32 cellular contexts compared by ENCODE assay signal in the genomic region with DNA sequence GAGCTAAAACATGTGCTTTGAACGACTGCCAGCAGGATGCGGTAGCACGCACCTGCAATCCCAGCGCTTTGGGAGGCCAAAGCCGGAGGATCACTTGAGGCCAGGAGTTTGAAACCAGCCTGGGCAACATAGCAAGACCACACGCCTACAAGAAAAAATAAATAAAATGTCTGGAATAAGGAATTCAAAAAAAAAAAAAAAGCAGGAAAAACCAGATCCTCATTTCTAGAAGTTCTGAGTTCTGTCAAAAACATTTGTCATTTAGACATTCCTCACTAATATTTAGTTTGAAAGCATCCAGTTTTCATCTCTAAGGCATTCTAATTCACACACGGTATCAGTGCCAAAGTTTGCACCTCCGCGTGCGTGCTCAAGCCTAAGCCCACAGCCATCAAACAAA.
"Had no signal": no experiment of that assay in that cellular context is flagged by ENCODE, and none has a peak within 500 bp of the region (broad histone marks: within the 10 kb centered on the region; RNA-seq: fewer than 3 reads in every experiment).

No MANE protein-coding gene starts in this region.

- H3K4me1 ChIP-seq: adrenal gland, body of pancreas, gastroesophageal sphincter had no signal

- H3K27ac Mint-ChIP-seq: activated B cell treated with CpG ODN at 0.5 μM for 24 hours; activated CD8-positive, alpha-beta T cell treated with anti-CD3 and anti-CD28 coated beads for 36 hours; activated naive CD4-positive, alpha-beta T cell treated with anti-CD3 and anti-CD28 coated beads, Interleukin-2, amount 50 U/mL, for 24 hours; activated naive CD8-positive, alpha-beta T cell treated with anti-CD3 and anti-CD28 coated beads for 36 hours; activated naive CD8-positive, alpha-beta T cell treated with anti-CD3 and anti-CD28 coated beads, Interleukin-2, amount 50 U/mL, for 24 hours; activated T-helper 17 cell treated with anti-CD3 and anti-CD28 coated beads, Interleukin-2, amount 50 U/mL, for 72 hours had no signal

- H3K4me3 Mint-ChIP-seq: activated B cell treated with CpG ODN at 0.5 μM for 24 hours; activated CD8-positive, alpha-beta T cell treated with anti-CD3 and anti-CD28 coated beads for 36 hours; activated naive CD4-positive, alpha-beta T cell treated with anti-CD3 and anti-CD28 coated beads, Interleukin-2, amount 50 U/mL, for 24 hours; activated naive CD8-positive, alpha-beta T cell treated with anti-CD3 and anti-CD28 coated beads for 36 hours; activated naive CD8-positive, alpha-beta T cell treated with anti-CD3 and anti-CD28 coated beads, Interleukin-2, amount 50 U/mL, for 24 hours; activated T-cell treated with anti-CD3 and anti-CD28 coated beads, Interleukin-2, amount 50 U/mL, for 4 hours; activated T-helper 17 cell treated with anti-CD3 and anti-CD28 coated beads, Interleukin-2, amount 50 U/mL, for 72 hours; effector memory CD8-positive, alpha-beta T cell; T-helper 2 cell treated with Interferon-gamma antibody and Interleukin-4, amounts not matched to agents 5 μg/mL and 100 μg/mL, for 36 hours had no signal

- H3K27ac ChIP-seq: adrenal gland, body of pancreas, epithelial cell of prostate, esophagus squamous epithelium, gastroesophageal sphincter, heart right ventricle, hepatocyte, WERI-Rb-1 had no signal

- H3K9me3 ChIP-seq: adrenal gland, body of pancreas, esophagus squamous epithelium, gastroesophageal sphincter, heart right ventricle had no signal

- H3K4me1 Mint-ChIP-seq: activated T-helper 17 cell treated with anti-CD3 and anti-CD28 coated beads, Interleukin-2, amount 50 U/mL, for 72 hours had no signal

- H2AFZ ChIP-seq: hepatocyte had no signal

- H3K4me3 ChIP-seq: adrenal gland, body of pancreas, esophagus squamous epithelium, gastroesophageal sphincter, heart right ventricle, hepatocyte had no signal

- DNase-seq: activated B cell treated with CpG ODN at 0.5 μM for 24 hours; activated CD4-positive, alpha-beta T cell treated with anti-CD3 and anti-CD28 coated beads for 48 hours; activated CD4-positive, alpha-beta T cell treated with anti-CD3 and anti-CD28 coated beads, Interleukin-2, amount 50 U/mL, for 1 hour; activated CD4-positive, alpha-beta T cell treated with anti-CD3 and anti-CD28 coated beads, Interleukin-2, amount 50 U/mL, for 48 hours; activated CD8-positive, alpha-beta memory T cell treated with anti-CD3 and anti-CD28 coated beads for 24 hours; activated CD8-positive, alpha-beta T cell treated with anti-CD3 and anti-CD28 coated beads for 36 hours; activated effector memory CD4-positive, alpha-beta T cell treated with Interleukin-2 at 50 U/mL for 16 hours; activated gamma-delta T cell treated with Interleukin-2 at 50 U/mL for 16 hours; activated naive CD4-positive, alpha-beta T cell treated with Interleukin-2 at 50 U/mL for 16 hours; activated naive CD8-positive, alpha-beta T cell treated with anti-CD3 and anti-CD28 coated beads for 36 hours; activated naive CD8-positive, alpha-beta T cell treated with anti-CD3 and anti-CD28 coated beads, Interleukin-2, amount 50 U/mL, for 24 hours; activated T-cell treated with anti-CD3 and anti-CD28 coated beads, Interleukin-2, amount 50 U/mL, for 4 hours; adrenal gland; amygdala; aorta; body of pancreas; cortex of kidney; dermis blood vessel endothelial cell; effector CD4-positive, alpha-beta T cell; effector memory CD8-positive, alpha-beta T cell; esophagus squamous epithelium; foreskin melanocyte; heart right ventricle; T1000; WERI-Rb-1 had no signal

- H3K79me2 ChIP-seq: hepatocyte had no signal

- H3K27me3 ChIP-seq: adrenal gland, body of pancreas, esophagus squamous epithelium, gastroesophageal sphincter, heart right ventricle, hepatocyte had no signal

- H3K27me3 Mint-ChIP-seq: activated B cell treated with CpG ODN at 0.5 μM for 24 hours; activated CD8-positive, alpha-beta T cell treated with anti-CD3 and anti-CD28 coated beads for 36 hours; activated naive CD4-positive, alpha-beta T cell treated with anti-CD3 and anti-CD28 coated beads, Interleukin-2, amount 50 U/mL, for 24 hours; activated naive CD8-positive, alpha-beta T cell treated with anti-CD3 and anti-CD28 coated beads for 36 hours; activated naive CD8-positive, alpha-beta T cell treated with anti-CD3 and anti-CD28 coated beads, Interleukin-2, amount 50 U/mL, for 24 hours; activated T-helper 17 cell treated with anti-CD3 and anti-CD28 coated beads, Interleukin-2, amount 50 U/mL, for 72 hours; effector memory CD8-positive, alpha-beta T cell had no signal

- H3K4me2 ChIP-seq: hepatocyte had no signal

- ATAC-seq: activated CD4-positive, CD25-positive, alpha-beta regulatory T cell treated with anti-CD3 and anti-CD28 coated beads, Interleukin-2, amount 50 U/mL, for 24 hours; activated CD8-positive, alpha-beta T cell treated with anti-CD3 and anti-CD28 coated beads for 36 hours; activated naive CD8-positive, alpha-beta T cell treated with anti-CD3 and anti-CD28 coated beads, Interleukin-2, amount 50 U/mL, for 24 hours; activated T-cell treated with anti-CD3 and anti-CD28 coated beads, Interleukin-2, amount 50 U/mL, for 4 hours; activated T-helper 17 cell treated with anti-CD3 and anti-CD28 coated beads, Interleukin-2, amount 50 U/mL, for 72 hours; body of pancreas; effector memory CD8-positive, alpha-beta T cell; gastroesophageal sphincter; heart right ventricle had no signal
